ENCODE assay signal across 1 cellular context in genomic region chr11:75795276-75796090, GRCh38.
TF ChIP-seq lines count a peak whose summit lies in the region.

No MANE protein-coding gene starts in this region.

TF ChIP-seq in liver, 16 proteins besides CTCF, POLR2A, EP300 and RAD21 (continued from another document):
- TF ChIP-seq REST (IDR thresholded peaks at IDR 0.05) = no peak
- TF ChIP-seq JUND (IDR thresholded peaks at IDR 0.05) = peak; percentile 65 to 72
- peak; percentile 17 for TF ChIP-seq NR2F2 (IDR thresholded peaks at IDR 0.05)
- peak; percentile 95 for TF ChIP-seq HNF4A (conservative IDR thresholded peaks at IDR 0.05)
- TF ChIP-seq MAX (IDR thresholded peaks at IDR 0.05) = no peak
- TF ChIP-seq YY1 (IDR thresholded peaks at IDR 0.05) = peak; percentile 57
- no peak for TF ChIP-seq FOXA1 (IDR thresholded peaks at IDR 0.05)
- TF ChIP-seq SP1 (IDR thresholded peaks at IDR 0.05) = peak; percentile 90
- no peak for TF ChIP-seq ZBTB33 (IDR thresholded peaks at IDR 0.05)
